In genomic region chr14:93430319-93430801, GRCh38 we compare ENCODE assay signal across 9 cellular contexts. TPM values are rescaled to one million over a fixed set of nuclear protein-coding genes. Genes with fewer than 3 reads are reported as not detected.
DNase-seq lines count a peak whose midpoint lies in the region; ATAC-seq and TF ChIP-seq lines count a peak whose summit lies in the region.
"Had no signal": no experiment of that assay in that cellular context is flagged by ENCODE, and none has a peak within 500 bp of the region (broad histone marks: within the 10 kb centered on the region; RNA-seq: fewer than 3 reads in every experiment).

No MANE protein-coding gene starts in this region.

- ATAC-seq in HG03442 (IDR thresholded peaks at IDR 0.05; ENCODE audit: unreplicated experiment) = no peak

- H3K27ac Mint-ChIP-seq in osteocyte (ENCODE audit: unreplicated experiment) = no peak overlapping the region

- H3K4me3 ChIP-seq in epithelial cell of esophagus (ENCODE audit: low read length) = no peak overlapping the region
- H3K4me3 ChIP-seq in Peyer's patch = peak overlapping the region in 1 of 4 donors; percentile 14
- H3K4me3 ChIP-seq in ascending aorta = no peak overlapping the region

- TF ChIP-seq CTCF in GM13976 (IDR thresholded peaks at IDR 0.05; ENCODE audit: borderline replicate concordance, control extremely low read depth, extremely low read depth, insufficient read depth, missing control alignments) = no peak
- no peak for TF ChIP-seq CTCF in epithelial cell of esophagus (IDR thresholded peaks at IDR 0.05; ENCODE audit: insufficient read depth, low read depth, low read length, missing control alignments)
- TF ChIP-seq CTCF in osteocyte (IDR thresholded peaks at IDR 0.05) = no peak
- no peak for TF ChIP-seq CTCF in Peyer's patch (IDR thresholded peaks at IDR 0.05)
- TF ChIP-seq CTCF in ascending aorta (IDR thresholded peaks at IDR 0.05) = no peak

- H3K4me1 ChIP-seq in Peyer's patch (no peaks in the 10 kb centered on the region), ascending aorta (no peaks in the 10 kb centered on the region)

- H3K9me3 Mint-ChIP-seq in osteocyte (ENCODE audit: unreplicated experiment) = peaks cover 6% of the 10 kb centered on the region

- H3K9me3 ChIP-seq in Peyer's patch (no peaks in the 10 kb centered on the region), ascending aorta (peaks cover 7 to 18% of the 10 kb centered on the region in 2 donors)

- DNase-seq in GM13976 (ENCODE audit: low spot score) (peak; percentile 31), NCI-H510A treated with DMSO at 0.1 percent for 48 hours (lab: John Stamatoyannopoulos, UW) (peak; percentile 85), epithelial cell of esophagus (ENCODE audit: low read depth) (peak; percentile 1), osteocyte (ENCODE audit: extremely low spot score, unreplicated experiment) (no peak), Peyer's patch (no peak), NCI-H1048 (lab: John Stamatoyannopoulos, UW) (no peak), ascending aorta (ENCODE audit: low spot score in 2 of 2) (no peak)

- peak overlapping the region; percentile 61 for H3K4me3 Mint-ChIP-seq in osteocyte (ENCODE audit: unreplicated experiment)

- peaks cover 27% of the 10 kb centered on the region for H3K27me3 Mint-ChIP-seq in osteocyte (ENCODE audit: unreplicated experiment)

- in situ Hi-C loops in GM13976 (cut with MboI; ENCODE audit: low sequenced_read_pairs, unreplicated experiment) = no loop called here

- H3K4me1 Mint-ChIP-seq in osteocyte (ENCODE audit: unreplicated experiment) = peaks cover 3% of the 10 kb centered on the region

- H3K36me3 ChIP-seq in Peyer's patch = no peaks in the 10 kb centered on the region
- H3K36me3 ChIP-seq in ascending aorta = no peaks in the 10 kb centered on the region

- no peak for TF ChIP-seq POLR2A in Peyer's patch (IDR thresholded peaks at IDR 0.05)

- H3K27ac ChIP-seq in Peyer's patch (no peak overlapping the region), ascending aorta (no peak overlapping the region)
- H3K27ac ChIP-seq: epithelial cell of prostate had no signal

- peaks cover 0 to 7% of the 10 kb centered on the region in 2 donors for H3K27me3 ChIP-seq in Peyer's patch
- H3K27me3 ChIP-seq in ascending aorta = no peaks in the 10 kb centered on the region

- intact Hi-C loops in ascending aorta (cut with DNase I) = no loop called here

- no peaks in the 10 kb centered on the region for H3K36me3 Mint-ChIP-seq in osteocyte (ENCODE audit: unreplicated experiment)

RNA-seq across cellular contexts. Expression of gene UNC79, which starts 0.4 kb away (rescaled TPM):
- total RNA-seq in osteocyte = 0.08 and 0.10 TPM in 2 replicates
- not detected for total RNA-seq in Peyer's patch
- total RNA-seq in ascending aorta = not detected

Comparison
In these comparisons a context has a peak if more than half of its experiments do, and no peak if none do; other contexts are left out.
1. DNase-seq: peak in GM13976 (single experiment), NCI-H510A treated with DMSO at 0.1 percent for 48 hours (single experiment) and epithelial cell of esophagus (single experiment); none in osteocyte (single experiment), Peyer's patch (0 of 3), NCI-H1048 (single experiment) and ascending aorta (0 of 2).